20 cellular contexts compared by ENCODE assay signal in genomic region chr1:228062085-228062791, GRCh38. TPM values are rescaled to one million over a fixed set of nuclear protein-coding genes. Genes with fewer than 3 reads are reported as not detected.
"Had no signal": no experiment of that assay in that cellular context is flagged by ENCODE, and none has a peak within 500 bp of the region (broad histone marks: within the 10 kb centered on the region; RNA-seq: fewer than 3 reads in every experiment).

No MANE protein-coding gene starts in this region.

- DNase-seq: activated CD4-positive, alpha-beta T cell treated with anti-CD3 and anti-CD28 coated beads for 4 hours; activated CD4-positive, alpha-beta T cell treated with anti-CD3 and anti-CD28 coated beads, Interleukin-2, amount 50 U/mL, for 48 hours; activated CD4-positive, CD25-positive, alpha-beta regulatory T cell; activated CD8-positive, alpha-beta memory T cell treated with anti-CD3 and anti-CD28 coated beads, Interleukin-2, amount 50 U/mL, for 48 hours; anterior cingulate cortex; caudate nucleus; effector CD4-positive, alpha-beta T cell; naive B cell; stimulated activated CD4-positive, alpha-beta T cell treated with anti-CD3 and anti-CD28 coated beads, Interleukin-1b, Interleukin-23, amount 100 ng/mL, for 48 hours; T-helper 17 cell; uterus had no signal

- H3K4me1 ChIP-seq: prostate gland, uterus had no signal

- H3K4me3 ChIP-seq: prostate gland, tibial nerve, uterus had no signal

- H3K27ac ChIP-seq: prostate gland, tibial nerve, uterus had no signal

- ATAC-seq: T-helper 17 cell had no signal

- H3K36me3 ChIP-seq: prostate gland, tibial nerve, uterus had no signal

- H3K9me3 ChIP-seq: prostate gland had no signal

RNA-seq across cellular contexts. Expression of gene WNT3A, which starts 55.4 kb away (rescaled TPM):
- total RNA-seq: activated CD8-positive, alpha-beta memory T cell treated with anti-CD3 and anti-CD28 coated beads for 36 hours; epithelial cell of proximal tubule; fibroblast of villous mesenchyme; liver; neural crest cell; osteocyte; skeletal muscle tissue; T-helper 17 cell; tibial nerve; uterus had no signal
- polyA plus RNA-seq: liver had no signal
